In the genomic region with DNA sequence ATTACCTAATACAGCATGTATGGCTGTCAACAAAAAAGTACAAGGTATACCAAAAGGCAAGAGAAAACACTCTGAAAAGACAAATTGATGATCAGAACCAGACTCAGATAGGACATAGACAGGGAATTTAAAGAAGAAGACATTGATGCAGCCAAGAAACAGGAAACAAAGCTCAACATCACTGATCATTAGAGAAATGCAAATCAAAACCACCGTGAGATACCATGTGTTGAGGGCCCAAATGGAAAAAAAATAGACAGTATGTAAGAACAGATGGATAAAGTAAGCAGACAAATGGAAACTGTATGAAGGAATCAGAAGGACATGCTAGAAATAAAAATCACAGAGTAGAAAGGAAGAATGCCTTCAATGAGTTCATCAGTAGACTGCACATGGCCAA, we compare ENCODE assay signal across 1 cellular context.
TF ChIP-seq lines count a peak whose summit lies in the region.

No MANE protein-coding gene starts in this region.

TF ChIP-seq in WTC11, 78 proteins besides CTCF, POLR2A, EP300 and RAD21 (continued from another document):
- TF ChIP-seq ESRRA (CRISPR knock-in tag; IDR thresholded peaks at IDR 0.05; ENCODE audit: borderline replicate concordance) (no peak), FOXJ3 (CRISPR knock-in tag; IDR thresholded peaks at IDR 0.05; ENCODE audit: borderline replicate concordance) (no peak), TP53 (CRISPR knock-in tag; IDR thresholded peaks at IDR 0.05) (no peak), NR2C2 (CRISPR knock-in tag; IDR thresholded peaks at IDR 0.05) (no peak)
